8 cellular contexts compared by ENCODE assay signal in genomic region chr13:48579167-48579918, GRCh38. TPM values are rescaled to one million over a fixed set of nuclear protein-coding genes. Genes with fewer than 3 reads are reported as not detected.
DNase-seq lines count a peak whose midpoint lies in the region; ATAC-seq and TF ChIP-seq lines count a peak whose summit lies in the region.

No MANE protein-coding gene starts in this region.

- no peak for TF ChIP-seq CTCF in CD14-positive monocyte (IDR thresholded peaks at IDR 0.05)
- no peak for TF ChIP-seq CTCF in breast epithelium (IDR thresholded peaks at IDR 0.05)

- peaks cover 58% of the 10 kb centered on the region for H3K4me1 Mint-ChIP-seq in CD14-positive monocyte
- peaks cover 45% of the 10 kb centered on the region for H3K4me1 Mint-ChIP-seq in activated naive CD4-positive, alpha-beta T cell treated with anti-CD3 and anti-CD28 coated beads, Interleukin-2, amount 10 ng/mL, durations not matched to agents 7 days and 5 days

- intact Hi-C loops in CD14-positive monocyte (cut with micrococcal nuclease) (loop anchor here (5.0 to 10.0 kb wide), 5 partner anchors 47 to 435 kb away; partner anchors contain the start of gene RCBTB2 (in 1 of the 2)), breast epithelium (cut with DNase I; ENCODE audit: low total_unique reads) (no loop called here)

- no peak overlapping the region for H3K9ac ChIP-seq in skeletal muscle tissue (ENCODE audit: low read depth in 1 of 3, low read length in 3 of 3)

- H3K27ac Mint-ChIP-seq in CD14-positive monocyte: peak overlapping the region; percentile 87 to 96 (median 94)
- no peak overlapping the region for H3K27ac Mint-ChIP-seq in activated naive CD4-positive, alpha-beta T cell treated with anti-CD3 and anti-CD28 coated beads, Interleukin-2, amount 10 ng/mL, durations not matched to agents 7 days and 5 days

- H3K36me3 ChIP-seq in breast epithelium: no peaks in the 10 kb centered on the region
- no peaks in the 10 kb centered on the region for H3K36me3 ChIP-seq in skeletal muscle tissue (ENCODE audit: control insufficient read depth in 3 of 3, insufficient read depth in 3 of 3, low read length in 3 of 3)

- peaks cover 0 to 3% (median 0%) of the 10 kb centered on the region in 3 donors for H3K27me3 Mint-ChIP-seq in CD14-positive monocyte (ENCODE audit: low read depth in 3 of 3)
- H3K27me3 Mint-ChIP-seq in activated naive CD4-positive, alpha-beta T cell treated with anti-CD3 and anti-CD28 coated beads, Interleukin-2, amount 10 ng/mL, durations not matched to agents 7 days and 5 days: peaks cover 36% of the 10 kb centered on the region

- H3K4me3 ChIP-seq in breast epithelium: no peak overlapping the region
- H3K4me3 ChIP-seq in skeletal muscle tissue (ENCODE audit: low read length in 3 of 3): no peak overlapping the region

- no peak for DNase-seq in CD14-positive monocyte (ENCODE audit: low spot score)
- DNase-seq in breast epithelium (ENCODE audit: low spot score in 2 of 2): no peak
- DNase-seq in cortex of kidney (lab: John Stamatoyannopoulos, UW): no peak
- no peak for DNase-seq in NCI-H526 treated with DMSO at 0.1 percent for 48 hours (lab: John Stamatoyannopoulos, UW)
- no peak for DNase-seq in activated naive CD4-positive, alpha-beta T cell treated with anti-CD3 and anti-CD28 coated beads, Interleukin-2, amount 10 ng/mL, durations not matched to agents 7 days and 5 days

- H3K4me1 ChIP-seq in breast epithelium: peaks cover 0 to under 1% of the 10 kb centered on the region in 2 donors
- peaks cover 0 to 3% (median 0%) of the 10 kb centered on the region in 3 donors for H3K4me1 ChIP-seq in skeletal muscle tissue (ENCODE audit: control insufficient read depth in 3 of 3, insufficient read depth in 3 of 3, low read length in 3 of 3)

- peak overlapping the region; percentile 62 to 71 for H3K27ac ChIP-seq in breast epithelium
- H3K27ac ChIP-seq in skeletal muscle tissue (ENCODE audit: low read depth, low read length): peak overlapping the region; percentile 40

- CTCF ChIA-PET in activated naive CD4-positive, alpha-beta T cell treated with anti-CD3 and anti-CD28 coated beads, Interleukin-2, amount 10 ng/mL, durations not matched to agents 7 days and 5 days (lab: Charles Lee): interaction anchor here (0.7 to 6.0 kb wide), 35 partner anchors 8 to 501 kb away, joined by 3 to 106 read pairs (median 4); partner anchors contain the start of genes ITM2B and RCBTB2

- ATAC-seq in GM19455 (IDR thresholded peaks at IDR 0.05; ENCODE audit: unreplicated experiment) (peak; percentile 81), HG03439 (IDR thresholded peaks at IDR 0.05; ENCODE audit: unreplicated experiment) (peak; percentile 93)

- peaks cover 0 to 2% of the 10 kb centered on the region in 2 donors for H3K36me3 Mint-ChIP-seq in CD14-positive monocyte
- peaks cover 5% of the 10 kb centered on the region for H3K36me3 Mint-ChIP-seq in activated naive CD4-positive, alpha-beta T cell treated with anti-CD3 and anti-CD28 coated beads, Interleukin-2, amount 10 ng/mL, durations not matched to agents 7 days and 5 days

- H3K27me3 ChIP-seq in breast epithelium: no peaks in the 10 kb centered on the region
- H3K27me3 ChIP-seq in skeletal muscle tissue (ENCODE audit: control insufficient read depth in 3 of 3, insufficient read depth in 3 of 3, low read length in 3 of 3): no peaks in the 10 kb centered on the region

- no peaks in the 10 kb centered on the region for H3K9me3 ChIP-seq in breast epithelium
- H3K9me3 ChIP-seq in skeletal muscle tissue (ENCODE audit: control insufficient read depth in 3 of 3, low read length in 3 of 3): no peaks in the 10 kb centered on the region

- no peaks in the 10 kb centered on the region for H3K9me3 Mint-ChIP-seq in CD14-positive monocyte
- H3K9me3 Mint-ChIP-seq in activated naive CD4-positive, alpha-beta T cell treated with anti-CD3 and anti-CD28 coated beads, Interleukin-2, amount 10 ng/mL, durations not matched to agents 7 days and 5 days: peaks cover 4% of the 10 kb centered on the region

- no peak for TF ChIP-seq POLR2A in breast epithelium (IDR thresholded peaks at IDR 0.05)

- H3K4me3 Mint-ChIP-seq in CD14-positive monocyte: peak overlapping the region in 1 of 2 donors; percentile 57
- H3K4me3 Mint-ChIP-seq in activated naive CD4-positive, alpha-beta T cell treated with anti-CD3 and anti-CD28 coated beads, Interleukin-2, amount 10 ng/mL, durations not matched to agents 7 days and 5 days: no peak overlapping the region

RNA-seq across cellular contexts. Expression of gene RCBTB2, which starts 46.5 kb away (rescaled TPM):
- polyA plus RNA-seq in CD14-positive monocyte: 100 to 1,000 TPM in 1 of 2 donors, 10 to 100 TPM in 1; 64.4 to 100 TPM
- 10 to 100 TPM; 10.8 to 16.1 (median 14.9) TPM for total RNA-seq in breast epithelium
- 18.3 TPM for total RNA-seq in skeletal muscle tissue
